ENCODE assay signal across 2 cellular contexts in genomic region chr1:143989719-143990118, GRCh38. TPM values are rescaled to one million over a fixed set of nuclear protein-coding genes. Genes with fewer than 3 reads are reported as not detected.
"Had no signal": no experiment of that assay in that cellular context is flagged by ENCODE, and none has a peak within 500 bp of the region (broad histone marks: within the 10 kb centered on the region; RNA-seq: fewer than 3 reads in every experiment).

No MANE protein-coding gene starts in this region.

RNA-seq across cellular contexts. Expression of gene FAM72C, which starts 17.9 kb away (rescaled TPM):
- total RNA-seq: aorta, chondrocyte had no signal
